18 cellular contexts compared by ENCODE assay signal in genomic region chr6:142737368-142738060, GRCh38.
DNase-seq lines count a peak whose midpoint lies in the region; ATAC-seq and TF ChIP-seq lines count a peak whose summit lies in the region.
"Had no signal": no experiment of that assay in that cellular context is flagged by ENCODE, and none has a peak within 500 bp of the region (broad histone marks: within the 10 kb centered on the region; RNA-seq: fewer than 3 reads in every experiment).

No MANE protein-coding gene starts in this region.

- DNase-seq in DMS 273 treated with DMSO at 0.1 percent for 48 hours (lab: John Stamatoyannopoulos, UW) (peak; percentile 51), HS-5 (ENCODE audit: low read depth) (peak; percentile 67), PC-9 (peak in 1 of 2 experiments; percentile 64), fibroblast of pulmonary artery (ENCODE audit: low read depth) (peak; percentile 21), right cardiac atrium (no peak), NCI-H2227 (lab: John Stamatoyannopoulos, UW; ENCODE audit: unreplicated experiment) (no peak), colonic mucosa (no peak), NCI-H2029 (lab: John Stamatoyannopoulos, UW) (no peak)
- DNase-seq: amniotic stem cell; heart right ventricle; NCI-H2227 treated with DMSO at 0.1 percent for 48 hours; occipital lobe; stimulated activated CD4-positive, alpha-beta T cell treated with anti-CD3 and anti-CD28 coated beads, Interleukin-1b, Interleukin-23, amount 100 ng/mL, for 48 hours; substantia nigra; SW 1271 had no signal

- POLR2A ChIA-PET in PC-9 (lab: Charles Lee; ENCODE audit: unreplicated experiment): no interaction called here

- WGBS in right cardiac atrium: 81% methylated on average over 3 of the region's 3 CpGs

- no peaks in the 10 kb centered on the region for H3K9me3 ChIP-seq in PC-9 (ENCODE audit: insufficient read depth, low read depth)
- no peaks in the 10 kb centered on the region for H3K9me3 ChIP-seq in right cardiac atrium (ENCODE audit: control insufficient read depth, low read length)
- H3K9me3 ChIP-seq in colonic mucosa: no peaks in the 10 kb centered on the region

- TF ChIP-seq CTCF in PC-9 (conservative IDR thresholded peaks at IDR 0.05): no peak
- no peak for TF ChIP-seq CTCF in fibroblast of pulmonary artery (IDR thresholded peaks at IDR 0.05; ENCODE audit: low read length, missing control alignments)
- TF ChIP-seq CTCF in colonic mucosa (IDR thresholded peaks at IDR 0.05): no peak

- no peak overlapping the region for H2AFZ ChIP-seq in PC-9

- H3K4me1 ChIP-seq in PC-9 (replicated peaks; ENCODE audit: insufficient read depth): peaks cover 46% of the 10 kb centered on the region
- no peaks in the 10 kb centered on the region for H3K4me1 ChIP-seq in right cardiac atrium (ENCODE audit: control insufficient read depth, insufficient read depth, low read length)
- H3K4me1 ChIP-seq in colonic mucosa: no peaks in the 10 kb centered on the region
- H3K4me1 ChIP-seq: heart right ventricle had no signal

- H3K36me3 ChIP-seq in PC-9 (ENCODE audit: low read depth): no peaks in the 10 kb centered on the region
- H3K36me3 ChIP-seq in colonic mucosa: no peaks in the 10 kb centered on the region
- H3K36me3 ChIP-seq: heart right ventricle had no signal

- no peak overlapping the region for H3K4me3 ChIP-seq in PC-9
- H3K4me3 ChIP-seq in fibroblast of pulmonary artery (replicated peaks; ENCODE audit: low read depth, low read length): no peak overlapping the region
- H3K4me3 ChIP-seq in right cardiac atrium (ENCODE audit: low read length): no peak overlapping the region
- H3K4me3 ChIP-seq in colonic mucosa: no peak overlapping the region
- H3K4me3 ChIP-seq: heart right ventricle had no signal

- CTCF ChIA-PET in PC-9 (lab: Charles Lee): no interaction called here

- no peaks in the 10 kb centered on the region for H3K79me2 ChIP-seq in PC-9 (ENCODE audit: low read depth)

- H4K20me1 ChIP-seq in PC-9 (ENCODE audit: insufficient read depth): no peaks in the 10 kb centered on the region

- no peak overlapping the region for H3K9ac ChIP-seq in colonic mucosa (ENCODE audit: low read depth in 2 of 2, low read length in 2 of 2)

- BruUV-seq in PC-9 (replicated peaks; lab: Mats Ljungman, UMichigan): no TSS peak

- H3K27me3 ChIP-seq in PC-9 (ENCODE audit: insufficient read depth, low read depth) (no peaks in the 10 kb centered on the region), right cardiac atrium (ENCODE audit: control insufficient read depth, insufficient read depth) (no peaks in the 10 kb centered on the region), colonic mucosa (no peaks in the 10 kb centered on the region)
- H3K27me3 ChIP-seq: heart right ventricle had no signal

- ATAC-seq in right cardiac atrium: no peak
- ATAC-seq: activated T-helper 17 cell treated with anti-CD3 and anti-CD28 coated beads, Interleukin-2, amount 50 U/mL, for 72 hours; heart right ventricle; sciatic nerve had no signal

- H3K4me2 ChIP-seq in PC-9: peak overlapping the region; percentile 32

- no peaks in the 10 kb centered on the region for H3K9me2 ChIP-seq in PC-9 (ENCODE audit: insufficient read depth)

- H3K27ac ChIP-seq in PC-9: peak overlapping the region; percentile 86
- H3K27ac ChIP-seq in right cardiac atrium (ENCODE audit: low read length): no peak overlapping the region
- H3K27ac ChIP-seq in colonic mucosa: no peak overlapping the region
- H3K27ac ChIP-seq: heart right ventricle, VCaP had no signal

- H3F3A ChIP-seq in PC-9 (ENCODE audit: insufficient read depth, low read depth): peaks cover 19% of the 10 kb centered on the region; the same call in 1 of the 2 replicates

- intact Hi-C loops in PC-9 (cut with micrococcal nuclease; ENCODE audit: unreplicated experiment) (no loop called here), right cardiac atrium (cut with DNase I) (no loop called here), colonic mucosa (cut with DNase I) (no loop called here)

Comparison
In these comparisons a context has a peak if more than half of its experiments do, and no peak if none do; other contexts are left out.
1. DNase-seq: peak in DMS 273 treated with DMSO at 0.1 percent for 48 hours (single experiment), HS-5 (single experiment) and fibroblast of pulmonary artery (single experiment); none in right cardiac atrium (0 of 3), NCI-H2227 (single experiment), colonic mucosa (single experiment) and NCI-H2029 (single experiment).